In the genomic region with DNA sequence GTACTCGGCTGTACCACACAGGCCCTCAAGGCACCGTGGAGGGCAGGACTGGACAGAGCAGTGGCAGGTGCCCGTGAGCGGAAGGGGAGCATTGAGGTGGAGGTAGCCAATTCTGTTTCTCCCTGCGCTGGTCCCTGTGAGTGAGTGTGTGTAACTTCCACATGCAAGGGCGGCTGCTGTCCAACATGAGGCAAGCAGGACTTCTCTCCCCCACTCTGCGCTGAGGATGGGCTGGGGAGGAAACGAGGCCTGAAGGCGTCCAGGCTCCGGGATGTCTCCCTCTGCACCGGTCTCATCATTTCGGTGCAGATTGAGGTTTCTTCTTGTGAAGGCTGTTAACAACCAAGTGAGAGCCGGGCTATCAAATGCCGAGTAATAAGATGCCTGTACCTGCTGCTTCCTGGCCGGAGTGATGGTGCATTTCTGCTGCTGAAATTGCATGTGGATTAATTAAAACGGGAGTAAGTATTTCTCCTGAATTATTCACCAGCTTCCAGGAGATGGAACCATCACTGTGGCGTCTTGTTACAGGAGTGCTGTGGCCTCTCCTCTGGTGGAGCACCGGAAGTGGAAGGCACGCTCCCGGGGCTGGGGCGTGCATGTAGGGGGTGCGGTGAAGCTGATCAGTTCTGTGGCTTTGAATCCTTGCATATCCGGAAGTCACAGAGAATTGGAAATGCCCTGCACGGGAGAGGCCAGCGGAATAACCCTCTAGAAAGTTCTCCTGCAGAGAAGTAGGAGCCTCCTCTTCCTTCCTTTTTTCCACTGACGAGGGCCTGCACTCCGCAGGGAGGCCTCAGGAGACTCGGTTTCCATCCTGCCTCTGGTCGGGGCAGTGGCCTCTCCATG, we compare ENCODE assay signal across 26 cellular contexts. TPM values are rescaled to one million over a fixed set of nuclear protein-coding genes. Genes with fewer than 3 reads are reported as not detected.
DNase-seq lines count a peak whose midpoint lies in the region; ATAC-seq and TF ChIP-seq lines count a peak whose summit lies in the region.
"Had no signal": no experiment of that assay in that cellular context is flagged by ENCODE, and none has a peak within 500 bp of the region (broad histone marks: within the 10 kb centered on the region; RNA-seq: fewer than 3 reads in every experiment).

No MANE protein-coding gene starts in this region.

- no peaks in the 10 kb centered on the region for H3K36me3 Mint-ChIP-seq in WTC11
- H3K36me3 Mint-ChIP-seq in chondrocyte (ENCODE audit: low read depth): peaks cover 2% of the 10 kb centered on the region
- H3K36me3 Mint-ChIP-seq: CD4-positive, alpha-beta memory T cell; immature natural killer cell; stimulated activated memory B cell treated with anti-CD40 and anti-IgM and Interleukin-4, amounts not matched to agents 10 μg/mL and 1 μg/mL and 100 μg/mL, for 72 hours had no signal

- H3K4me2 ChIP-seq in DOHH2 (ENCODE audit: low read length): peak overlapping the region; percentile 38
- H3K4me2 ChIP-seq: KMS-11 had no signal

- TF ChIP-seq CTCF in DOHH2 (IDR thresholded peaks at IDR 0.05; ENCODE audit: low read depth, low read length, poor library complexity, severe bottlenecking): no peak
- TF ChIP-seq CTCF in NB4 (IDR thresholded peaks at IDR 0.05; ENCODE audit: low read depth, low read length): no peak
- no peak for TF ChIP-seq CTCF in WTC11 (IDR thresholded peaks at IDR 0.05)
- TF ChIP-seq CTCF in chondrocyte (IDR thresholded peaks at IDR 0.05): no peak

- H3K27me3 Mint-ChIP-seq in WTC11 (ENCODE audit: low read depth) (no peaks in the 10 kb centered on the region), chondrocyte (ENCODE audit: low read depth) (peaks cover 29% of the 10 kb centered on the region)

- ATAC-seq in WTC11 (peak; percentile 22; the same call in 1 of the 2 replicates), HG03108 (IDR thresholded peaks at IDR 0.05; ENCODE audit: unreplicated experiment) (no peak)
- ATAC-seq: psoas muscle; stimulated activated memory B cell treated with anti-CD40 and anti-IgM and Interleukin-4, amounts not matched to agents 10 μg/mL and 1 μg/mL and 100 μg/mL, for 72 hours; T-helper 17 cell had no signal

- H3K4me1 Mint-ChIP-seq in WTC11 (peaks cover 7% of the 10 kb centered on the region; the same call in 1 of the 2 replicates), chondrocyte (ENCODE audit: low read depth) (no peaks in the 10 kb centered on the region)
- H3K4me1 Mint-ChIP-seq: neural crest cell had no signal

- no peaks in the 10 kb centered on the region for H3K79me2 ChIP-seq in DOHH2 (ENCODE audit: control insufficient read depth, low read length)

- H3K9me3 ChIP-seq in DOHH2 (ENCODE audit: control insufficient read depth, insufficient read depth, low read length): no peaks in the 10 kb centered on the region
- H3K9me3 ChIP-seq: psoas muscle, thyroid gland had no signal

- DNase-seq in NB4 (ENCODE audit: low read depth) (peak; percentile 52), WTC11 (ENCODE audit: low spot score) (no peak), left kidney (ENCODE audit: low read depth, low spot score) (peak; percentile 84), chondrocyte (ENCODE audit: low spot score) (no peak), cerebellar nuclear complex (lab: John Stamatoyannopoulos, UW) (no peak), SW 1271 (lab: John Stamatoyannopoulos, UW) (no peak)
- DNase-seq: aorta; caudate nucleus; CD4-positive, alpha-beta memory T cell; DMS153; GDM1; immature natural killer cell; NCI-H1694 treated with DMSO at 0.1 percent for 48 hours; NCI-H226; psoas muscle; SHP77; stimulated activated CD4-positive, alpha-beta T cell treated with anti-CD3 and anti-CD28 coated beads, Interleukin-2, amount 100 ng/mL, for 24 hours; T-helper 17 cell; thyroid gland had no signal

- H3K27ac Mint-ChIP-seq in WTC11 (no peak overlapping the region), chondrocyte (ENCODE audit: unreplicated experiment) (no peak overlapping the region)
- H3K27ac Mint-ChIP-seq: immature natural killer cell; stimulated activated memory B cell treated with anti-CD40 and anti-IgM and Interleukin-4, amounts not matched to agents 10 μg/mL and 1 μg/mL and 100 μg/mL, for 72 hours; T-helper 17 cell had no signal

- no peaks in the 10 kb centered on the region for H3K36me3 ChIP-seq in DOHH2 (ENCODE audit: control insufficient read depth, low read length)
- H3K36me3 ChIP-seq: thyroid gland had no signal

- peaks cover 6% of the 10 kb centered on the region for H3K27me3 ChIP-seq in DOHH2 (ENCODE audit: control insufficient read depth, low read length)
- H3K27me3 ChIP-seq: thyroid gland had no signal

- H3F3A ChIP-seq in DOHH2 (ENCODE audit: control insufficient read depth, insufficient read depth): no peaks in the 10 kb centered on the region

- no peaks in the 10 kb centered on the region for H4K20me1 ChIP-seq in DOHH2 (ENCODE audit: control insufficient read depth, insufficient read depth, low read depth, low read length)

- no peak overlapping the region for H3K27ac ChIP-seq in DOHH2 (ENCODE audit: low read depth, low read length)
- H3K27ac ChIP-seq: epithelial cell of prostate, KMS-11, psoas muscle, thyroid gland had no signal

- peaks cover 38% of the 10 kb centered on the region for H3K4me1 ChIP-seq in DOHH2 (ENCODE audit: control insufficient read depth, low read length)
- H3K4me1 ChIP-seq: psoas muscle, thyroid gland had no signal

- no peaks in the 10 kb centered on the region for H3K9me2 ChIP-seq in DOHH2 (replicated peaks; ENCODE audit: control insufficient read depth, low read length)

- H3K9me3 Mint-ChIP-seq in WTC11 (no peaks in the 10 kb centered on the region), chondrocyte (ENCODE audit: low read depth) (no peaks in the 10 kb centered on the region)
- H3K9me3 Mint-ChIP-seq: CD4-positive, alpha-beta memory T cell; immature natural killer cell; neural crest cell; stimulated activated memory B cell treated with anti-CD40 and anti-IgM and Interleukin-4, amounts not matched to agents 10 μg/mL and 1 μg/mL and 100 μg/mL, for 72 hours had no signal

- no peak for TF ChIP-seq POLR2A in NB4 (IDR thresholded peaks at IDR 0.05; ENCODE audit: extremely low read depth, insufficient read length)

- H3K4me3 Mint-ChIP-seq in WTC11: no peak overlapping the region
- no peak overlapping the region for H3K4me3 Mint-ChIP-seq in chondrocyte (ENCODE audit: unreplicated experiment)
- H3K4me3 Mint-ChIP-seq: immature natural killer cell; neural crest cell; stimulated activated memory B cell treated with anti-CD40 and anti-IgM and Interleukin-4, amounts not matched to agents 10 μg/mL and 1 μg/mL and 100 μg/mL, for 72 hours; T-helper 17 cell had no signal

- POLR2A ChIA-PET in WTC11 (lab: Charles Lee): no interaction called here

- CTCF ChIA-PET in WTC11 (lab: Charles Lee): interaction anchor here (0.9 kb wide), 1 partner anchor 62 kb away, joined by 3 read pairs; no protein-coding TSS in a partner anchor

- peak overlapping the region; percentile 37 for H3K4me3 ChIP-seq in DOHH2 (ENCODE audit: low read length)
- H3K4me3 ChIP-seq in NB4 (ENCODE audit: low read depth, low read length): no peak overlapping the region
- H3K4me3 ChIP-seq: psoas muscle, thyroid gland had no signal

TF ChIP-seq in WTC11, 78 proteins besides CTCF, POLR2A, EP300 and RAD21:
- TF ChIP-seq ZNF121 (CRISPR knock-in tag; IDR thresholded peaks at IDR 0.05) (no peak), ZNF263 (CRISPR knock-in tag; IDR thresholded peaks at IDR 0.05; ENCODE audit: low read depth) (no peak), HMGA2 (CRISPR knock-in tag; IDR thresholded peaks at IDR 0.05) (no peak), KAT7 (CRISPR knock-in tag; IDR thresholded peaks at IDR 0.05; ENCODE audit: borderline replicate concordance) (no peak)
TF ChIP-seq in WTC11: peak in this region for 0.

RNA-seq across cellular contexts. Expression of a gene that starts 41.7 kb away (rescaled TPM):
- total RNA-seq in WTC11 (2021) (11.5 to 12.0 TPM (median 11.6 TPM) in 3 replicates), chondrocyte (0.20 to 0.33 TPM (median 0.31 TPM) in 3 replicates)
- total RNA-seq: skeletal muscle tissue had no signal

Comparison
In these comparisons a context has a peak if more than half of its experiments do, and no peak if none do; other contexts are left out.
1. DNase-seq: peak in NB4 (single experiment) and left kidney (single experiment); none in WTC11 (single experiment), chondrocyte (single experiment), cerebellar nuclear complex (0 of 2) and SW 1271 (0 of 2).